ENCODE assay signal across 19 cellular contexts in genomic region chr2:47267389-47268086, GRCh38.
"Had no signal": no experiment of that assay in that cellular context is flagged by ENCODE, and none has a peak within 500 bp of the region (broad histone marks: within the 10 kb centered on the region; RNA-seq: fewer than 3 reads in every experiment).

No MANE protein-coding gene starts in this region.

- H3K4me3 ChIP-seq: esophagus muscularis mucosa, gastroesophageal sphincter, lung, right atrium auricular region, skin epidermis, suprapubic skin had no signal

- H3K27ac ChIP-seq: esophagus muscularis mucosa, gastroesophageal sphincter, right atrium auricular region, skin epidermis, suprapubic skin had no signal

- DNase-seq: activated B cell treated with CpG ODN at 0.5 μM for 24 hours; activated CD4-positive, alpha-beta memory T cell treated with anti-CD3 and anti-CD28 coated beads, Interleukin-2, amount 10 ng/mL, durations not matched to agents 7 days and 5 days; activated CD4-positive, alpha-beta T cell treated with anti-CD3 and anti-CD28 coated beads for 48 hours; activated CD8-positive, alpha-beta memory T cell treated with anti-CD3 and anti-CD28 coated beads, Interleukin-2, amount 10 ng/mL, durations not matched to agents 7 days and 5 days; activated naive CD4-positive, alpha-beta T cell treated with anti-CD3 and anti-CD28 coated beads for 36 hours; activated naive CD8-positive, alpha-beta T cell treated with anti-CD3 and anti-CD28 coated beads, Interleukin-2, amount 50 U/mL, for 24 hours; activated T-cell treated with anti-CD3 and anti-CD28 coated beads, Interleukin-2, amount 50 U/mL, for 1 hour; anterior cingulate cortex; effector CD8-positive, alpha-beta T cell; stimulated activated CD4-positive, alpha-beta T cell treated with anti-CD3 and anti-CD28 coated beads, Interleukin-15, amount 100 ng/mL, for 24 hours; stimulated activated CD4-positive, alpha-beta T cell treated with anti-CD3 and anti-CD28 coated beads, Interleukin-2, amount 100 ng/mL, for 48 hours; stimulated activated naive CD8-positive, alpha-beta T cell treated with anti-CD3 and anti-CD28 coated beads, Interleukin-15, amount 100 ng/mL, for 72 hours; T-cell had no signal

- H3K27me3 ChIP-seq: esophagus muscularis mucosa, gastroesophageal sphincter, right atrium auricular region, suprapubic skin had no signal

- H3K36me3 ChIP-seq: esophagus muscularis mucosa, gastroesophageal sphincter, right atrium auricular region, suprapubic skin had no signal
